ENCODE assay signal across 1 cellular context in genomic region chr2:24482256-24482971, GRCh38.
TF ChIP-seq lines count a peak whose summit lies in the region.

No MANE protein-coding gene starts in this region.

TF ChIP-seq in K562, 482 proteins besides CTCF, POLR2A, EP300 and RAD21 (continued from another document and continues in another):
- TF ChIP-seq ZNF395 (CRISPR knock-in tag; IDR thresholded peaks at IDR 0.05) (peak; percentile 58; the same call in 1 of the 2 replicates), ATF2 (CRISPR knock-in tag; IDR thresholded peaks at IDR 0.05) (no peak), NCOA4 (IDR thresholded peaks at IDR 0.05; ENCODE audit: partially characterized antibody) (no peak), ZNF551 (CRISPR knock-in tag; IDR thresholded peaks at IDR 0.05) (no peak), ZNF316 (IDR thresholded peaks at IDR 0.05) (peak; percentile 95), NUFIP1 (IDR thresholded peaks at IDR 0.05; ENCODE audit: partially characterized antibody) (peak; percentile 41), RCOR1 (IDR thresholded peaks at IDR 0.05; ENCODE audit: borderline replicate concordance in 1 of 2, low read depth in 2 of 2, low read length in 2 of 2) (peak in 1 of 2 experiments; percentile 34; a peak in 1 of 4 replicates), MEF2D (tag; conservative IDR thresholded peaks at IDR 0.05; ENCODE audit: low read depth) (peak; percentile 55; the same call in 1 of the 2 replicates), ZBTB26 (CRISPR knock-in tag; IDR thresholded peaks at IDR 0.05) (no peak), YY1 (IDR thresholded peaks at IDR 0.05; ENCODE audit: borderline replicate concordance in 1 of 3, control insufficient read depth in 1 of 3, extremely low read depth in 1 of 3, insufficient read depth in 3 of 3, insufficient read length in 1 of 3, insufficient replicate concordance in 2 of 3, low read depth in 1 of 3, low read length in 2 of 3) (peak in 1 of 3 experiments; percentile 50), KAT8 (IDR thresholded peaks at IDR 0.05; ENCODE audit: low read depth) (no peak), HNRNPL (IDR thresholded peaks at IDR 0.05; ENCODE audit: low read depth, low read length) (0 out of 2 replicates have a peak, but pooled peaks have one; percentile 18), L3MBTL2 (IDR thresholded peaks at IDR 0.05) (peak; percentile 83; the same call in 1 of the 2 replicates), ZNF583 (CRISPR knock-in tag; IDR thresholded peaks at IDR 0.05) (no peak), MTA3 (IDR thresholded peaks at IDR 0.05; ENCODE audit: borderline replicate concordance) (peak; percentile 69), MAFK (IDR thresholded peaks at IDR 0.05; ENCODE audit: low read length) (peak; percentile 89), ATF1 (CRISPR knock-in tag; IDR thresholded peaks at IDR 0.05) (no peak), ATF1 (tag; IDR thresholded peaks at IDR 0.05) (peak; percentile 77; the same call in 1 of the 2 replicates), ETV1 (tag; conservative IDR thresholded peaks at IDR 0.05; ENCODE audit: low read depth) (no peak), ZNF740 (CRISPR knock-in tag; IDR thresholded peaks at IDR 0.05) (no peak), ZNF740 (tag; IDR thresholded peaks at IDR 0.05) (peak in 1 of 2 experiments; percentile 33; a peak in 1 of 4 replicates), ASH1L (IDR thresholded peaks at IDR 0.05; ENCODE audit: borderline replicate concordance, low read depth, partially characterized antibody) (no peak), SAFB (IDR thresholded peaks at IDR 0.05; ENCODE audit: borderline replicate concordance, low read depth, low read length) (no peak), BCLAF1 (IDR thresholded peaks at IDR 0.05; ENCODE audit: borderline replicate concordance in 1 of 2, control insufficient read depth in 1 of 2, low read depth in 2 of 2, low read length in 1 of 2) (no peak), ATF4 (CRISPR knock-in tag; IDR thresholded peaks at IDR 0.05) (peak; percentile 83), PTTG1 (tag; IDR thresholded peaks at IDR 0.05; ENCODE audit: low read depth) (0 out of 2 replicates have a peak, but pooled peaks have one; percentile 10), HDAC2 (IDR thresholded peaks at IDR 0.05) (peak; percentile 51), ZNF766 (CRISPR knock-in tag; conservative IDR thresholded peaks at IDR 0.05) (peak; percentile 58; the same call in 1 of the 2 replicates), MBD1 (CRISPR knock-in tag; IDR thresholded peaks at IDR 0.05) (no peak), RAD51 (IDR thresholded peaks at IDR 0.05; ENCODE audit: borderline replicate concordance, low read depth) (no peak), SLC30A9 (CRISPR knock-in tag; IDR thresholded peaks at IDR 0.05) (no peak), MECOM (CRISPR knock-in tag; IDR thresholded peaks at IDR 0.05) (peak; percentile 72), JUND (IDR thresholded peaks at IDR 0.05; ENCODE audit: borderline replicate concordance, low read depth, low read length) (peak; percentile 63), JUND (tag; IDR thresholded peaks at IDR 0.05; ENCODE audit: borderline replicate concordance, low read depth, low read length) (peak; percentile 65; the same call in 2 of the 3 replicates), ZNF785 (CRISPR knock-in tag; IDR thresholded peaks at IDR 0.05) (no peak), BHLHE40 (IDR thresholded peaks at IDR 0.05; ENCODE audit: low read length) (peak; percentile 7; the same call in 1 of the 2 replicates), PRDM10 (IDR thresholded peaks at IDR 0.05; ENCODE audit: partially characterized antibody) (peak; percentile 28), CXXC5 (CRISPR knock-in tag; IDR thresholded peaks at IDR 0.05) (0 out of 2 replicates have a peak, but pooled peaks have one; percentile 35), EHMT2 (IDR thresholded peaks at IDR 0.05) (0 out of 2 replicates have a peak, but pooled peaks have one; percentile 60), SMARCE1 (IDR thresholded peaks at IDR 0.05) (0 out of 2 replicates have a peak, but pooled peaks have one; percentile 25), ZNF24 (IDR thresholded peaks at IDR 0.05) (peak; percentile 97), BACH1 (tag; IDR thresholded peaks at IDR 0.05) (peak; percentile 75), UBTF (IDR thresholded peaks at IDR 0.05; ENCODE audit: borderline replicate concordance in 1 of 2, low read depth in 2 of 2, low read length in 2 of 2) (0 out of 4 replicates have a peak, but pooled peaks of 1 of the 2 experiments have one; percentile 39), C11orf30 (IDR thresholded peaks at IDR 0.05; ENCODE audit: low read depth) (peak; percentile 94), NR2F6 (CRISPR knock-in tag; IDR thresholded peaks at IDR 0.05) (no peak), ZNF644 (tag; IDR thresholded peaks at IDR 0.05; ENCODE audit: low read depth) (peak; percentile 76; the same call in 1 of the 2 replicates), ZNF311 (CRISPR knock-in tag; IDR thresholded peaks at IDR 0.05) (peak; percentile 76; the same call in 1 of the 2 replicates), SETDB1 (IDR thresholded peaks at IDR 0.05; ENCODE audit: low read length) (no peak), FOSL1 (tag; conservative IDR thresholded peaks at IDR 0.05) (peak; percentile 55), EP400 (IDR thresholded peaks at IDR 0.05) (peak; percentile 81)
